In genomic region chr2:137748533-137748932, GRCh38 we compare ENCODE assay signal across 23 cellular contexts.
DNase-seq lines count a peak whose midpoint lies in the region; ATAC-seq, FAIRE-seq and TF ChIP-seq lines count a peak whose summit lies in the region.
"Had no signal": no experiment of that assay in that cellular context is flagged by ENCODE, and none has a peak within 500 bp of the region (broad histone marks: within the 10 kb centered on the region; RNA-seq: fewer than 3 reads in every experiment).

No MANE protein-coding gene starts in this region.

- H3K4ac ChIP-seq in mesenchymal stem cell (ENCODE audit: low read depth in 1 of 2, low read length in 2 of 2): no peak overlapping the region

- TF ChIP-seq RAD21 in GM12878 (IDR thresholded peaks at IDR 0.05; ENCODE audit: insufficient read depth, low read depth, low read length): no peak

- no peak overlapping the region for H3K9ac ChIP-seq in GM12878 (ENCODE audit: control insufficient read depth, insufficient read depth, low read length)
- H3K9ac ChIP-seq in mesenchymal stem cell (ENCODE audit: low read length): no peak overlapping the region
- H3K9ac ChIP-seq: BLaER1 treated with 17β-estradiol and CSF1 and Interleukin-3, amounts not matched to agents 10 nM and 100 nM had no signal

- no peak for TF ChIP-seq EP300 in GM12878 (IDR thresholded peaks at IDR 0.05; ENCODE audit: borderline replicate concordance in 1 of 2, control insufficient read depth in 1 of 2, low read depth in 2 of 2, low read length in 2 of 2)

- no peaks in the 10 kb centered on the region for H4K20me1 ChIP-seq in GM12878 (ENCODE audit: control insufficient read depth, insufficient read depth)
- H4K20me1 ChIP-seq: BLaER1 treated with 17β-estradiol and CSF1 and Interleukin-3, amounts not matched to agents 10 nM and 100 nM had no signal

- no peaks in the 10 kb centered on the region for H3K79me1 ChIP-seq in mesenchymal stem cell (replicated peaks; ENCODE audit: low read length, poor library complexity, severe bottlenecking)

- H4K91ac ChIP-seq in mesenchymal stem cell (ENCODE audit: low read length): peak overlapping the region; percentile 39

- CTCF ChIA-PET in Caco-2 (lab: Charles Lee) (no interaction called here), GM12878 (lab: Yijun Ruan, JAX) (no interaction called here)

- no peaks in the 10 kb centered on the region for H3K79me2 ChIP-seq in GM12878 (ENCODE audit: control insufficient read depth, insufficient read depth, low read length)

- peak; percentile 68 for ATAC-seq in GM12878
- ATAC-seq: A549, GM23338, HCT116 had no signal

- H4K8ac ChIP-seq in mesenchymal stem cell (ENCODE audit: low read length): no peak overlapping the region

- no peak overlapping the region for H2BK15ac ChIP-seq in mesenchymal stem cell (ENCODE audit: low read depth, poor library complexity, severe bottlenecking)

- SMC1A ChIA-PET in GM12878 (lab: Charles Lee; ENCODE audit: uncharacterized antibody, unreplicated experiment): no interaction called here

- POLR2A ChIA-PET in Caco-2 (lab: Charles Lee) (no interaction called here), GM12878 (lab: Charles Lee) (no interaction called here)

- no peaks in the 10 kb centered on the region for H3K4me1 Mint-ChIP-seq in Caco-2 (ENCODE audit: low read depth, unreplicated experiment)
- H3K4me1 Mint-ChIP-seq: CD4-positive, alpha-beta memory T cell had no signal

- FAIRE-seq in GM12878 (lab: Jason Lieb, UNC): no peak
- FAIRE-seq: A549, G401.6, GM19239 had no signal

- H3K9me3 ChIP-seq in Caco-2: no peaks in the 10 kb centered on the region
- H3K9me3 ChIP-seq in GM12878 (replicated peaks; ENCODE audit: control insufficient read depth, insufficient read depth, low read length): no peaks in the 10 kb centered on the region
- H3K9me3 ChIP-seq in mesenchymal stem cell (ENCODE audit: control insufficient read depth, low read length): peaks cover 13% of the 10 kb centered on the region
- H3K9me3 ChIP-seq: A549, BE2C had no signal

- no peak overlapping the region for H3K23ac ChIP-seq in mesenchymal stem cell (ENCODE audit: low read length in 2 of 2)

- BruUV-seq in Caco-2 (replicated peaks; lab: Mats Ljungman, UMichigan) (no TSS peak), GM12878 (replicated peaks; lab: Mats Ljungman, UMichigan) (no TSS peak)

- in situ Hi-C loops in GM12878 (cut with MboI): no loop called here

- no peaks in the 10 kb centered on the region for H3K4me1 ChIP-seq in Caco-2
- H3K4me1 ChIP-seq in GM12878 (ENCODE audit: control insufficient read depth, insufficient read depth, low read length): no peaks in the 10 kb centered on the region
- H3K4me1 ChIP-seq in mesenchymal stem cell (ENCODE audit: control insufficient read depth, insufficient read depth, low read depth, low read length): no peaks in the 10 kb centered on the region
- H3K4me1 ChIP-seq: A549, BE2C had no signal

- no peak overlapping the region for H2BK12ac ChIP-seq in mesenchymal stem cell (ENCODE audit: low read length in 2 of 2)

- WGBS in GM12878 (ENCODE audit: insufficient coverage, insufficient replicate concordance, low lambda C conversion rate, missing lambda C conversion rate): 15% methylated on average over 3 of the region's 3 CpGs
- 79% methylated on average over 1 of the region's 3 CpGs for WGBS in mesenchymal stem cell

- H3K4me2 ChIP-seq in GM12878 (ENCODE audit: control insufficient read depth, insufficient read depth) (no peak overlapping the region), mesenchymal stem cell (ENCODE audit: low read length, poor library complexity, severe bottlenecking) (no peak overlapping the region)
- H3K4me2 ChIP-seq: A549, GM23338 had no signal

- H3K27ac ChIP-seq in GM12878 (ENCODE audit: control insufficient read depth, insufficient read depth) (no peak overlapping the region), mesenchymal stem cell (ENCODE audit: low read length, poor library complexity, severe bottlenecking) (no peak overlapping the region)
- H3K27ac ChIP-seq: A549; BLaER1 treated with 17β-estradiol and CSF1 and Interleukin-3, amounts not matched to agents 10 nM and 100 nM had no signal

- RAD21 ChIA-PET in GM12878 (lab: Charles Lee; ENCODE audit: unreplicated experiment): no interaction called here

- no peak for TF ChIP-seq POLR2A in GM12878 (IDR thresholded peaks at IDR 0.05; ENCODE audit: low read depth, low read length)

- no peaks in the 10 kb centered on the region for H3K9me3 Mint-ChIP-seq in Caco-2 (ENCODE audit: unreplicated experiment)
- H3K9me3 Mint-ChIP-seq: GM23338, H9 had no signal

- H2AFZ ChIP-seq in GM12878 (ENCODE audit: control insufficient read depth, low read depth, low read length) (no peak overlapping the region), mesenchymal stem cell (ENCODE audit: low read depth, low read length) (no peak overlapping the region)
- H2AFZ ChIP-seq: GM23338 had no signal

- H3K27me3 ChIP-seq in Caco-2 (replicated peaks; ENCODE audit: control insufficient read depth, insufficient read depth, low read length) (no peaks in the 10 kb centered on the region), GM12878 (replicated peaks in 1 of 2; ENCODE audit: control insufficient read depth in 2 of 2, insufficient read depth in 2 of 2, low read length in 1 of 2) (no peaks in the 10 kb centered on the region), mesenchymal stem cell (ENCODE audit: control insufficient read depth in 1 of 2, insufficient read depth in 1 of 2, low read length in 2 of 2) (no peaks in the 10 kb centered on the region)
- H3K27me3 ChIP-seq: BE2C had no signal

- peaks cover 2% of the 10 kb centered on the region for H3K27me3 Mint-ChIP-seq in Caco-2 (ENCODE audit: insufficient read depth, unreplicated experiment)
- H3K27me3 Mint-ChIP-seq: CD4-positive, alpha-beta memory T cell had no signal

- DNase-seq in Caco-2 (peak; percentile 33 to 37), LNCaP clone FGC (ENCODE audit: low read depth) (peak; percentile 41), GM12878 (ENCODE audit: low read depth, low spot score) (no peak), mesenchymal stem cell (no peak), NCI-H2227 (lab: John Stamatoyannopoulos, UW; ENCODE audit: unreplicated experiment) (no peak), iPS-NIHi7 (ENCODE audit: extremely low spot score) (no peak)
- DNase-seq in stimulated activated CD4-positive, alpha-beta T cell treated with anti-CD3 and anti-CD28 coated beads, Interleukin-12 subunit alpha, Interleukin-12 subunit beta, amount 100 ng/mL, for 4 hours: no peak
- no peak for DNase-seq in stimulated activated CD4-positive, alpha-beta T cell treated with anti-CD3 and anti-CD28 coated beads, Interleukin-4, amount 100 ng/mL, for 24 hours
- DNase-seq: 8988T; ACHN; AML-193; BE2C; CD4-positive, alpha-beta memory T cell; COR-L47; DMS153; DND-41; H9 had no signal

- no peak overlapping the region for H3K18ac ChIP-seq in mesenchymal stem cell (ENCODE audit: low read depth in 1 of 2, low read length in 2 of 2)

- no peaks in the 10 kb centered on the region for H3K36me3 Mint-ChIP-seq in Caco-2 (ENCODE audit: insufficient read depth, unreplicated experiment)
- H3K36me3 Mint-ChIP-seq: CD4-positive, alpha-beta memory T cell had no signal

- H3K36me3 ChIP-seq in Caco-2 (ENCODE audit: control insufficient read depth, insufficient read depth, low read length): no peaks in the 10 kb centered on the region
- no peaks in the 10 kb centered on the region for H3K36me3 ChIP-seq in GM12878 (ENCODE audit: control insufficient read depth in 2 of 2, insufficient read depth in 2 of 2, low read length in 1 of 2)
- no peaks in the 10 kb centered on the region for H3K36me3 ChIP-seq in mesenchymal stem cell (ENCODE audit: control insufficient read depth in 1 of 2, insufficient read depth in 2 of 2, low read depth in 1 of 2, low read length in 2 of 2)
- H3K36me3 ChIP-seq: BE2C; BLaER1 treated with 17β-estradiol and CSF1 and Interleukin-3, amounts not matched to agents 10 nM and 100 nM had no signal

- H3K4me3 Mint-ChIP-seq in Caco-2 (ENCODE audit: unreplicated experiment): no peak overlapping the region
- H3K4me3 Mint-ChIP-seq: CD4-positive, alpha-beta memory T cell; GM23338; H9 had no signal

- H2AK5ac ChIP-seq in mesenchymal stem cell (ENCODE audit: low read length, severe bottlenecking): no peak overlapping the region

- no peak overlapping the region for H3K14ac ChIP-seq in mesenchymal stem cell (ENCODE audit: low read length in 2 of 2)

- H3K4me3 ChIP-seq in Caco-2 (ENCODE audit: low read depth, low read length) (no peak overlapping the region), LNCaP clone FGC (ENCODE audit: low read depth, low read length) (no peak overlapping the region), GM12878 (no peak overlapping the region), mesenchymal stem cell (ENCODE audit: insufficient read depth in 1 of 2, low read depth in 1 of 2, low read length in 2 of 2) (no peak overlapping the region)
- H3K4me3 ChIP-seq: A549; BLaER1 treated with 17β-estradiol and CSF1 and Interleukin-3, amounts not matched to agents 10 nM and 100 nM; GM23338 had no signal

- intact Hi-C loops in Caco-2 (cut with micrococcal nuclease; ENCODE audit: unreplicated experiment) (no loop called here), GM12878 (cut with micrococcal nuclease; ENCODE audit: unreplicated experiment) (no loop called here)

- no peak overlapping the region for H2BK5ac ChIP-seq in mesenchymal stem cell (ENCODE audit: low read depth, low read length, poor library complexity, severe bottlenecking)

- H3K27ac Mint-ChIP-seq in Caco-2 (ENCODE audit: unreplicated experiment): no peak overlapping the region
- H3K27ac Mint-ChIP-seq: CD4-positive, alpha-beta memory T cell; GM23338; H9 had no signal

- H2BK120ac ChIP-seq in mesenchymal stem cell (ENCODE audit: low read depth, low read length): no peak overlapping the region

- TF ChIP-seq CTCF in Caco-2 (IDR thresholded peaks at IDR 0.05; ENCODE audit: insufficient read depth in 1 of 2, low read depth in 1 of 2, low read length in 1 of 2, severe bottlenecking in 1 of 2, unreplicated experiment in 1 of 2): no peak
- no peak for TF ChIP-seq CTCF in LNCaP clone FGC (IDR thresholded peaks at IDR 0.05; ENCODE audit: control insufficient read depth, extremely low read depth, insufficient read depth)
- no peak for TF ChIP-seq CTCF in GM12878 (IDR thresholded peaks at IDR 0.05 in 2 of 3, conservative IDR thresholded peaks at IDR 0.05 in 1 of 3; ENCODE audit: control insufficient read depth in 2 of 3, extremely low read depth in 1 of 3, insufficient read depth in 1 of 3, low read depth in 3 of 3, low read length in 3 of 3)

Comparison
In these comparisons a context has a peak if more than half of its experiments do, and no peak if none do; other contexts are left out.
1. DNase-seq: peak in Caco-2 (2 of 2) and LNCaP clone FGC (single experiment); none in GM12878 (single experiment), mesenchymal stem cell (single experiment), NCI-H2227 (single experiment), iPS-NIHi7 (single experiment), stimulated activated CD4-positive, alpha-beta T cell treated with anti-CD3 and anti-CD28 coated beads, Interleukin-12 subunit alpha, Interleukin-12 subunit beta, amount 100 ng/mL, for 4 hours (single experiment) and stimulated activated CD4-positive, alpha-beta T cell treated with anti-CD3 and anti-CD28 coated beads, Interleukin-4, amount 100 ng/mL, for 24 hours (single experiment).